Comparison of ENCODE assay signal across 23 cellular contexts in genomic region chr1:80293818-80294217, GRCh38.
"Had no signal": no experiment of that assay in that cellular context is flagged by ENCODE, and none has a peak within 500 bp of the region (broad histone marks: within the 10 kb centered on the region; RNA-seq: fewer than 3 reads in every experiment).

No MANE protein-coding gene starts in this region.

- H3K36me3 ChIP-seq: gastroesophageal sphincter, heart left ventricle, left lung, spleen, tibial artery had no signal

- H3K4me1 ChIP-seq: foreskin keratinocyte, gastroesophageal sphincter, heart left ventricle, left lung, psoas muscle, spleen, testis, tibial artery had no signal

- FAIRE-seq: endometrium had no signal

- H3K9me3 ChIP-seq: gastroesophageal sphincter, psoas muscle, testis, tibial artery had no signal

- H2AFZ ChIP-seq: hepatocyte had no signal

- H3K4me3 ChIP-seq: coronary artery, gastroesophageal sphincter, heart left ventricle, hepatocyte, left lung, psoas muscle, skin epidermis, spleen, testis, tibial artery had no signal

- H3K27me3 ChIP-seq: foreskin keratinocyte, gastroesophageal sphincter, heart left ventricle, hepatocyte, left lung, spleen, testis, tibial artery had no signal

- H3K27ac ChIP-seq: coronary artery, foreskin keratinocyte, gastroesophageal sphincter, heart left ventricle, hepatocyte, left lung, psoas muscle, skin epidermis, spleen, testis, tibial artery had no signal

- DNase-seq: effector memory CD8-positive, alpha-beta T cell; foreskin keratinocyte; heart left ventricle; left cardiac atrium; left lung; mesenchymal stem cell; naive thymus-derived CD8-positive, alpha-beta T cell; nephron progenitor cell; nucleus accumbens; posterior cingulate gyrus; psoas muscle; right cardiac atrium; spleen; stimulated activated CD4-positive, alpha-beta T cell treated with anti-CD3 and anti-CD28 coated beads, Interleukin-4, amount 100 ng/mL, for 4 hours; stimulated activated naive CD8-positive, alpha-beta T cell treated with anti-CD3 and anti-CD28 coated beads, Interleukin-15, Interleukin-2, amounts not matched to agents 100 U/mL and 50 U/mL, for 24 hours; substantia nigra; testis; tibial artery had no signal

- H3K79me2 ChIP-seq: hepatocyte had no signal
